ENCODE assay signal across 1 cellular context in the genomic region with DNA sequence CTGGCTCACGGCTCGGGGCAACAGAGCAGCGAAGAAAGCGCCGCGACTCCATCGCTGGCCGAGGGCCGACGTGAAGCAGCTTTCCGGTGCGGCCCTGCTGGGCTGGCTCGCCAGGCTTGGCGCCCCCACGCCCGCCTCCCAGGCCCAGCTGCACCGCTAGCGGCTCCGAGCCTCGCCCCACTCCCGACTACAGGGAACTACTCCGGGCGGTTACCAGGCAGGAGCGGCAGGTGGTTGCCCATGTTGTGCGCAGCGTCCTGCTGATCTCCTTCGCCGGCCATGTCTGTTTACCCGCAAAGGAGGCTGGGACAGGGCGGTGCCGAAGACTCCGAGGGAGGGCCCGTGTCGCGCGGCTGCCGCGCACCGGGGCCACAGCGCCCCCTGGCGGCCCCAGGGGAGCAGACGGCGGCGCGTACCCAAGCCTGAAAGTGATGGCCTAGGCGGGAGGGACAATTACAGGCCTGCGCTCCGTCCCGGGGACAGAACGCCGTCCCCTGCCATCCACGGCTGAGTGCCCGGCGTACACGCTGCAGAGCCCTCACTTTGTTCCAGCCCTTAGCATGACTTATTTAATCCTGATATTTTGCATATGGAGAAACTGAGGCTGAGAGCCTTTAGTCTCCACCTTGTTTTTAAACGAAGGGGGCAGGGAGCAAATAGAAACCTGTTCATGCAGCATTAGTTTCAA.
TF ChIP-seq lines count a peak whose summit lies in the region.

A gene (minus strand): TSS at position 285 of the 688 bp plus-strand sequence. CDS start 4 bp downstream, at position 281.

TF ChIP-seq in HEK293, 187 proteins besides CTCF, POLR2A, EP300 and RAD21 (continued from another document and continues in another):
- TF ChIP-seq, protein P1, sequence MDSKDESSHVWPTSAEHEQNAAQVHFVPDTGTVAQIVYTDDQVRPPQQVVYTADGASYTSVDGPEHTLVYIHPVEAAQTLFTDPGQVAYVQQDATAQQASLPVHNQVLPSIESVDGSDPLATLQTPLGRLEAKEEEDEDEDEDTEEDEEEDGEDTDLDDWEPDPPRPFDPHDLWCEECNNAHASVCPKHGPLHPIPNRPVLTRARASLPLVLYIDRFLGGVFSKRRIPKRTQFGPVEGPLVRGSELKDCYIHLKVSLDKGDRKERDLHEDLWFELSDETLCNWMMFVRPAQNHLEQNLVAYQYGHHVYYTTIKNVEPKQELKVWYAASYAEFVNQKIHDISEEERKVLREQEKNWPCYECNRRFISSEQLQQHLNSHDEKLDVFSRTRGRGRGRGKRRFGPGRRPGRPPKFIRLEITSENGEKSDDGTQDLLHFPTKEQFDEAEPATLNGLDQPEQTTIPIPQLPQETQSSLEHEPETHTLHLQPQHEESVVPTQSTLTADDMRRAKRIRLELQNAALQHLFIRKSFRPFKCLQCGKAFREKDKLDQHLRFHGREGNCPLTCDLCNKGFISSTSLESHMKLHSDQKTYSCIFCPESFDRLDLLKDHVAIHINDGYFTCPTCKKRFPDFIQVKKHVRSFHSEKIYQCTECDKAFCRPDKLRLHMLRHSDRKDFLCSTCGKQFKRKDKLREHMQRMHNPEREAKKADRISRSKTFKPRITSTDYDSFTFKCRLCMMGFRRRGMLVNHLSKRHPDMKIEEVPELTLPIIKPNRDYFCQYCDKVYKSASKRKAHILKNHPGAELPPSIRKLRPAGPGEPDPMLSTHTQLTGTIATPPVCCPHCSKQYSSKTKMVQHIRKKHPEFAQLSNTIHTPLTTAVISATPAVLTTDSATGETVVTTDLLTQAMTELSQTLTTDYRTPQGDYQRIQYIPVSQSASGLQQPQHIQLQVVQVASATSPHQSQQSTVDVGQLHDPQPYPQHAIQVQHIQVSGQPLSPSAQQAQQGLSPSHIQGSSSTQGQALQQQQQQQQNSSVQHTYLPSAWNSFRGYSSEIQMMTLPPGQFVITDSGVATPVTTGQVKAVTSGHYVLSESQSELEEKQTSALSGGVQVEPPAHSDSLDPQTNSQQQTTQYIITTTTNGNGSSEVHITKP (tag by site-specific recombination; IDR thresholded peaks at IDR 0.05), result peak; percentile 56; the same call in 1 of the 2 replicates
- TF ChIP-seq KLF7 (tag by site-specific recombination; IDR thresholded peaks at IDR 0.05; ENCODE audit: borderline replicate concordance), result peak; percentile 99
- TF ChIP-seq YY1 (tag by site-specific recombination; IDR thresholded peaks at IDR 0.05), result peak; percentile 96
- TF ChIP-seq ZFP41 (tag by site-specific recombination; IDR thresholded peaks at IDR 0.05; ENCODE audit: borderline replicate concordance), result no peak
- TF ChIP-seq ZSCAN30 (tag by site-specific recombination; IDR thresholded peaks at IDR 0.05), result peak; percentile 87
- peak; percentile 66; the same call in 1 of the 2 replicates for TF ChIP-seq ZBTB48 (tag by site-specific recombination; IDR thresholded peaks at IDR 0.05)
- peak; percentile 54; the same call in 1 of the 2 replicates for TF ChIP-seq SALL2 (tag by site-specific recombination; IDR thresholded peaks at IDR 0.05; ENCODE audit: borderline replicate concordance)
- TF ChIP-seq, protein P2, sequence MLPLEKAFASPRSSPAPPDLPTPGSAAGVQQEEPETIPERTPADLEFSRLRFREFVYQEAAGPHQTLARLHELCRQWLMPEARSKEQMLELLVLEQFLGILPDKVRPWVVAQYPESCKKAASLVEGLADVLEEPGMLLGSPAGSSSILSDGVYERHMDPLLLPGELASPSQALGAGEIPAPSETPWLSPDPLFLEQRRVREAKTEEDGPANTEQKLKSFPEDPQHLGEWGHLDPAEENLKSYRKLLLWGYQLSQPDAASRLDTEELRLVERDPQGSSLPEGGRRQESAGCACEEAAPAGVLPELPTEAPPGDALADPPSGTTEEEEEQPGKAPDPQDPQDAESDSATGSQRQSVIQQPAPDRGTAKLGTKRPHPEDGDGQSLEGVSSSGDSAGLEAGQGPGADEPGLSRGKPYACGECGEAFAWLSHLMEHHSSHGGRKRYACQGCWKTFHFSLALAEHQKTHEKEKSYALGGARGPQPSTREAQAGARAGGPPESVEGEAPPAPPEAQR (tag by site-specific recombination; IDR thresholded peaks at IDR 0.05), result peak; percentile 47; the same call in 1 of the 2 replicates
- TF ChIP-seq ZNF146 (tag by site-specific recombination; IDR thresholded peaks at IDR 0.05), result 0 out of 2 replicates have a peak, but pooled peaks have one; percentile 9
- peak; percentile 76 for TF ChIP-seq ZNF843 (tag by site-specific recombination; IDR thresholded peaks at IDR 0.05)
- TF ChIP-seq, protein P3, sequence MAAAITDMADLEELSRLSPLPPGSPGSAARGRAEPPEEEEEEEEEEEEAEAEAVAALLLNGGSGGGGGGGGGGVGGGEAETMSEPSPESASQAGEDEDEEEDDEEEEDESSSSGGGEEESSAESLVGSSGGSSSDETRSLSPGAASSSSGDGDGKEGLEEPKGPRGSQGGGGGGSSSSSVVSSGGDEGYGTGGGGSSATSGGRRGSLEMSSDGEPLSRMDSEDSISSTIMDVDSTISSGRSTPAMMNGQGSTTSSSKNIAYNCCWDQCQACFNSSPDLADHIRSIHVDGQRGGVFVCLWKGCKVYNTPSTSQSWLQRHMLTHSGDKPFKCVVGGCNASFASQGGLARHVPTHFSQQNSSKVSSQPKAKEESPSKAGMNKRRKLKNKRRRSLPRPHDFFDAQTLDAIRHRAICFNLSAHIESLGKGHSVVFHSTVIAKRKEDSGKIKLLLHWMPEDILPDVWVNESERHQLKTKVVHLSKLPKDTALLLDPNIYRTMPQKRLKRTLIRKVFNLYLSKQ (tag by site-specific recombination; IDR thresholded peaks at IDR 0.05; ENCODE audit: borderline replicate concordance), result no peak
- peak; percentile 58; the same call in 1 of the 2 replicates for TF ChIP-seq ZNF610 (tag by site-specific recombination; IDR thresholded peaks at IDR 0.05; ENCODE audit: borderline replicate concordance)
- TF ChIP-seq ZNF701 (tag by site-specific recombination; IDR thresholded peaks at IDR 0.05), result no peak
- peak; percentile 51; the same call in 1 of the 2 replicates for TF ChIP-seq ZNF324 (tag by site-specific recombination; IDR thresholded peaks at IDR 0.05)
- TF ChIP-seq, protein P4, sequence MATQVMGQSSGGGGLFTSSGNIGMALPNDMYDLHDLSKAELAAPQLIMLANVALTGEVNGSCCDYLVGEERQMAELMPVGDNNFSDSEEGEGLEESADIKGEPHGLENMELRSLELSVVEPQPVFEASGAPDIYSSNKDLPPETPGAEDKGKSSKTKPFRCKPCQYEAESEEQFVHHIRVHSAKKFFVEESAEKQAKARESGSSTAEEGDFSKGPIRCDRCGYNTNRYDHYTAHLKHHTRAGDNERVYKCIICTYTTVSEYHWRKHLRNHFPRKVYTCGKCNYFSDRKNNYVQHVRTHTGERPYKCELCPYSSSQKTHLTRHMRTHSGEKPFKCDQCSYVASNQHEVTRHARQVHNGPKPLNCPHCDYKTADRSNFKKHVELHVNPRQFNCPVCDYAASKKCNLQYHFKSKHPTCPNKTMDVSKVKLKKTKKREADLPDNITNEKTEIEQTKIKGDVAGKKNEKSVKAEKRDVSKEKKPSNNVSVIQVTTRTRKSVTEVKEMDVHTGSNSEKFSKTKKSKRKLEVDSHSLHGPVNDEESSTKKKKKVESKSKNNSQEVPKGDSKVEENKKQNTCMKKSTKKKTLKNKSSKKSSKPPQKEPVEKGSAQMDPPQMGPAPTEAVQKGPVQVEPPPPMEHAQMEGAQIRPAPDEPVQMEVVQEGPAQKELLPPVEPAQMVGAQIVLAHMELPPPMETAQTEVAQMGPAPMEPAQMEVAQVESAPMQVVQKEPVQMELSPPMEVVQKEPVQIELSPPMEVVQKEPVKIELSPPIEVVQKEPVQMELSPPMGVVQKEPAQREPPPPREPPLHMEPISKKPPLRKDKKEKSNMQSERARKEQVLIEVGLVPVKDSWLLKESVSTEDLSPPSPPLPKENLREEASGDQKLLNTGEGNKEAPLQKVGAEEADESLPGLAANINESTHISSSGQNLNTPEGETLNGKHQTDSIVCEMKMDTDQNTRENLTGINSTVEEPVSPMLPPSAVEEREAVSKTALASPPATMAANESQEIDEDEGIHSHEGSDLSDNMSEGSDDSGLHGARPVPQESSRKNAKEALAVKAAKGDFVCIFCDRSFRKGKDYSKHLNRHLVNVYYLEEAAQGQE (tag by site-specific recombination; IDR thresholded peaks at IDR 0.05), result no peak
- TF ChIP-seq KLF1 (tag by site-specific recombination; IDR thresholded peaks at IDR 0.05), result peak; percentile 89
- peak; percentile 77 for TF ChIP-seq ZEB2 (tag by site-specific recombination; IDR thresholded peaks at IDR 0.05)
- peak; percentile 62 for TF ChIP-seq ZNF335 (tag by site-specific recombination; conservative IDR thresholded peaks at IDR 0.05)
- TF ChIP-seq, protein P5, sequence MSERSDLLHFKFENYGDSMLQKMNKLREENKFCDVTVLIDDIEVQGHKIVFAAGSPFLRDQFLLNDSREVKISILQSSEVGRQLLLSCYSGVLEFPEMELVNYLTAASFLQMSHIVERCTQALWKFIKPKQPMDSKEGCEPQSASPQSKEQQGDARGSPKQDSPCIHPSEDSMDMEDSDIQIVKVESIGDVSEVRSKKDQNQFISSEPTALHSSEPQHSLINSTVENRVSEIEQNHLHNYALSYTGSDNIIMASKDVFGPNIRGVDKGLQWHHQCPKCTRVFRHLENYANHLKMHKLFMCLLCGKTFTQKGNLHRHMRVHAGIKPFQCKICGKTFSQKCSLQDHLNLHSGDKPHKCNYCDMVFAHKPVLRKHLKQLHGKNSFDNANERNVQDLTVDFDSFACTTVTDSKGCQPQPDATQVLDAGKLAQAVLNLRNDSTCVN (tag by site-specific recombination; optimal IDR thresholded peaks at IDR 0.05), result peak; percentile 87
- TF ChIP-seq, protein P6, sequence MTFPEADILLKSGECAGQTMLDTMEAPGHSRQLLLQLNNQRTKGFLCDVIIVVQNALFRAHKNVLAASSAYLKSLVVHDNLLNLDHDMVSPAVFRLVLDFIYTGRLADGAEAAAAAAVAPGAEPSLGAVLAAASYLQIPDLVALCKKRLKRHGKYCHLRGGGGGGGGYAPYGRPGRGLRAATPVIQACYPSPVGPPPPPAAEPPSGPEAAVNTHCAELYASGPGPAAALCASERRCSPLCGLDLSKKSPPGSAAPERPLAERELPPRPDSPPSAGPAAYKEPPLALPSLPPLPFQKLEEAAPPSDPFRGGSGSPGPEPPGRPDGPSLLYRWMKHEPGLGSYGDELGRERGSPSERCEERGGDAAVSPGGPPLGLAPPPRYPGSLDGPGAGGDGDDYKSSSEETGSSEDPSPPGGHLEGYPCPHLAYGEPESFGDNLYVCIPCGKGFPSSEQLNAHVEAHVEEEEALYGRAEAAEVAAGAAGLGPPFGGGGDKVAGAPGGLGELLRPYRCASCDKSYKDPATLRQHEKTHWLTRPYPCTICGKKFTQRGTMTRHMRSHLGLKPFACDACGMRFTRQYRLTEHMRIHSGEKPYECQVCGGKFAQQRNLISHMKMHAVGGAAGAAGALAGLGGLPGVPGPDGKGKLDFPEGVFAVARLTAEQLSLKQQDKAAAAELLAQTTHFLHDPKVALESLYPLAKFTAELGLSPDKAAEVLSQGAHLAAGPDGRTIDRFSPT (tag by site-specific recombination; IDR thresholded peaks at IDR 0.05), result no peak
- TF ChIP-seq ZNF501 (tag by site-specific recombination; IDR thresholded peaks at IDR 0.05), result peak; percentile 93
- no peak for TF ChIP-seq ZBTB21 (tag by site-specific recombination; IDR thresholded peaks at IDR 0.05)
- peak; percentile 80 for TF ChIP-seq ZIC2 (tag by site-specific recombination; IDR thresholded peaks at IDR 0.05)
- TF ChIP-seq GLIS2 (tag by site-specific recombination; IDR thresholded peaks at IDR 0.05), result peak; percentile 68
- peak; percentile 22; the same call in 1 of the 2 replicates for TF ChIP-seq ZBTB8A (tag by site-specific recombination; IDR thresholded peaks at IDR 0.05)
- TF ChIP-seq ZNF600 (tag by site-specific recombination; IDR thresholded peaks at IDR 0.05), result peak; percentile 73; the same call in 1 of the 2 replicates
- peak; percentile 94 for TF ChIP-seq ZNF76 (tag by site-specific recombination; IDR thresholded peaks at IDR 0.05; ENCODE audit: borderline replicate concordance, low read depth)
- TF ChIP-seq GLIS1 (tag by site-specific recombination; IDR thresholded peaks at IDR 0.05), result peak; percentile 65
- TF ChIP-seq EGR2 (tag by site-specific recombination; IDR thresholded peaks at IDR 0.05; ENCODE audit: low read depth), result peak; percentile 54; the same call in 1 of the 2 replicates
- peak; percentile 78; the same call in 1 of the 2 replicates for TF ChIP-seq KLF16 (tag by site-specific recombination; IDR thresholded peaks at IDR 0.05)
- no peak for TF ChIP-seq ZNF747 (tag by site-specific recombination; IDR thresholded peaks at IDR 0.05)
- peak; percentile 62 for TF ChIP-seq KLF9 (tag by site-specific recombination; IDR thresholded peaks at IDR 0.05; ENCODE audit: low read depth)
- TF ChIP-seq ZFP37 (tag by site-specific recombination; IDR thresholded peaks at IDR 0.05), result peak; percentile 95
- no peak for TF ChIP-seq RBAK (tag by site-specific recombination; IDR thresholded peaks at IDR 0.05)
- no peak for TF ChIP-seq MZF1 (tag by site-specific recombination; IDR thresholded peaks at IDR 0.05; ENCODE audit: borderline replicate concordance)
- 0 out of 2 replicates have a peak, but pooled peaks have one; percentile 13 for TF ChIP-seq ZNF585B (tag by site-specific recombination; IDR thresholded peaks at IDR 0.05)
- TF ChIP-seq ZBTB7A (tag by site-specific recombination; IDR thresholded peaks at IDR 0.05; ENCODE audit: low read depth), result no peak
- TF ChIP-seq, protein P7, sequence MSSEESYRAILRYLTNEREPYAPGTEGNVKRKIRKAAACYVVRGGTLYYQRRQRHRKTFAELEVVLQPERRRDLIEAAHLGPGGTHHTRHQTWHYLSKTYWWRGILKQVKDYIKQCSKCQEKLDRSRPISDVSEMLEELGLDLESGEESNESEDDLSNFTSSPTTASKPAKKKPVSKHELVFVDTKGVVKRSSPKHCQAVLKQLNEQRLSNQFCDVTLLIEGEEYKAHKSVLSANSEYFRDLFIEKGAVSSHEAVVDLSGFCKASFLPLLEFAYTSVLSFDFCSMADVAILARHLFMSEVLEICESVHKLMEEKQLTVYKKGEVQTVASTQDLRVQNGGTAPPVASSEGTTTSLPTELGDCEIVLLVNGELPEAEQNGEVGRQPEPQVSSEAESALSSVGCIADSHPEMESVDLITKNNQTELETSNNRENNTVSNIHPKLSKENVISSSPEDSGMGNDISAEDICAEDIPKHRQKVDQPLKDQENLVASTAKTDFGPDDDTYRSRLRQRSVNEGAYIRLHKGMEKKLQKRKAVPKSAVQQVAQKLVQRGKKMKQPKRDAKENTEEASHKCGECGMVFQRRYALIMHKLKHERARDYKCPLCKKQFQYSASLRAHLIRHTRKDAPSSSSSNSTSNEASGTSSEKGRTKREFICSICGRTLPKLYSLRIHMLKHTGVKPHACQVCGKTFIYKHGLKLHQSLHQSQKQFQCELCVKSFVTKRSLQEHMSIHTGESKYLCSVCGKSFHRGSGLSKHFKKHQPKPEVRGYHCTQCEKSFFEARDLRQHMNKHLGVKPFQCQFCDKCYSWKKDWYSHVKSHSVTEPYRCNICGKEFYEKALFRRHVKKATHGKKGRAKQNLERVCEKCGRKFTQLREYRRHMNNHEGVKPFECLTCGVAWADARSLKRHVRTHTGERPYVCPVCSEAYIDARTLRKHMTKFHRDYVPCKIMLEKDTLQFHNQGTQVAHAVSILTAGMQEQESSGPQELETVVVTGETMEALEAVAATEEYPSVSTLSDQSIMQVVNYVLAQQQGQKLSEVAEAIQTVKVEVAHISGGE (tag by site-specific recombination; conservative IDR thresholded peaks at IDR 0.05; ENCODE audit: low read depth), result peak; percentile 36; the same call in 1 of the 2 replicates
- peak; percentile 97 for TF ChIP-seq KLF8 (tag by site-specific recombination; IDR thresholded peaks at IDR 0.05)
- peak; percentile 20; the same call in 1 of the 2 replicates for TF ChIP-seq ZBTB20 (tag by site-specific recombination; IDR thresholded peaks at IDR 0.05)
- no peak for TF ChIP-seq ZNF792 (tag by site-specific recombination; IDR thresholded peaks at IDR 0.05)
- TF ChIP-seq ZXDB (tag by site-specific recombination; IDR thresholded peaks at IDR 0.05), result peak; percentile 90
